In the genomic region with DNA sequence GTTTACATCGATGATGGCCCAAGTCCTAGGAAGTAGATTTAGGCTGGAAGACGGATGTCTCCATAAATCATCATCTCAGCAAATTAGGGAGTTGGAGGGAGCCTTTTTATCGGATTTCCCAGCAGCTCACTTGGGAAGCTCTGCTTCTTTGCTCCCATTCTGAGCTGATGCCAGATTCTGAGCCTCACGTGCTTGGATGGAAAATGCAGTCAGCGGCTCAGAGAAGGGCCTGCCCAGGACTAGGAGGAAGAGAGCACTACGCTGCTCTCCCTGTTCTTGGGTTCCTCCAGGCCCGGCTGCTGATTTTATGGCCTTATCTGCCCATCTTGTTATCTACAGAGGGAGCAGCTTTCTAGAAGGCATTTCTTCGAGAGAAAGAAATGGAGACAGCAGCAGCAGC, we compare ENCODE assay signal across 27 cellular contexts. TPM values are rescaled to one million over a fixed set of nuclear protein-coding genes. Genes with fewer than 3 reads are reported as not detected.
DNase-seq lines count a peak whose midpoint lies in the region; ATAC-seq and TF ChIP-seq lines count a peak whose summit lies in the region.
"Had no signal": no experiment of that assay in that cellular context is flagged by ENCODE, and none has a peak within 500 bp of the region (broad histone marks: within the 10 kb centered on the region; RNA-seq: fewer than 3 reads in every experiment).

No MANE protein-coding gene starts in this region.

- H3K14ac ChIP-seq in mesenchymal stem cell (ENCODE audit: low read length in 2 of 2), result no peak overlapping the region

- H3K23ac ChIP-seq in mesenchymal stem cell (ENCODE audit: low read length in 2 of 2), result no peak overlapping the region

- TF ChIP-seq CTCF in endodermal cell (conservative IDR thresholded peaks at IDR 0.05) (no peak), testis (IDR thresholded peaks at IDR 0.05) (no peak)

- H3K36me3 ChIP-seq in endodermal cell (ENCODE audit: control insufficient read depth, insufficient read depth, low read length) (no peaks in the 10 kb centered on the region), mesenchymal stem cell (ENCODE audit: control insufficient read depth in 1 of 2, insufficient read depth in 2 of 2, low read depth in 1 of 2, low read length in 2 of 2) (no peaks in the 10 kb centered on the region), testis (ENCODE audit: low read depth, missing control alignments) (no peaks in the 10 kb centered on the region)
- H3K36me3 ChIP-seq: heart right ventricle, lower lobe of right lung, pancreas, spleen, tibial artery had no signal

- no peak for ATAC-seq in HG03521 (IDR thresholded peaks at IDR 0.05; ENCODE audit: unreplicated experiment)
- no peak for ATAC-seq in Right ventricle myocardium inferior
- ATAC-seq: activated CD8-positive, alpha-beta memory T cell treated with anti-CD3 and anti-CD28 coated beads, Interleukin-2, amount 10 ng/mL, durations not matched to agents 7 days and 5 days; activated T-cell treated with anti-CD3 and anti-CD28 coated beads, Interleukin-2, amount 50 U/mL, for 72 hours; heart right ventricle; lower lobe of right lung; pancreas; right cardiac atrium; WTC11 had no signal

- peaks cover 11% of the 10 kb centered on the region for H3K4me1 ChIP-seq in endodermal cell (ENCODE audit: control insufficient read depth, insufficient read depth, low read length)
- H3K4me1 ChIP-seq in mesenchymal stem cell (ENCODE audit: control insufficient read depth, insufficient read depth, low read depth, low read length), result no peaks in the 10 kb centered on the region
- H3K4me1 ChIP-seq in testis, result no peaks in the 10 kb centered on the region
- H3K4me1 ChIP-seq: heart right ventricle, lower lobe of right lung, pancreas, spleen, tibial artery had no signal

- H2BK15ac ChIP-seq in mesenchymal stem cell (ENCODE audit: low read depth, poor library complexity, severe bottlenecking), result no peak overlapping the region

- H4K91ac ChIP-seq in mesenchymal stem cell (ENCODE audit: low read length), result no peak overlapping the region

- H4K8ac ChIP-seq in mesenchymal stem cell (ENCODE audit: low read length), result no peak overlapping the region

- H3K18ac ChIP-seq in mesenchymal stem cell (ENCODE audit: low read depth in 1 of 2, low read length in 2 of 2), result no peak overlapping the region

- no peaks in the 10 kb centered on the region for H3K9me3 Mint-ChIP-seq in endodermal cell
- H3K9me3 Mint-ChIP-seq: activated T-cell treated with anti-CD3 and anti-CD28 coated beads, Interleukin-2, amount 50 U/mL, for 72 hours; stimulated activated naive CD8-positive, alpha-beta T cell treated with anti-CD3 and anti-CD28 coated beads, Interleukin-15, Interleukin-2, amounts not matched to agents 100 ng/mL and 50 ng/mL, for 24 hours; WTC11 had no signal

- H3K4ac ChIP-seq in mesenchymal stem cell (ENCODE audit: low read depth in 1 of 2, low read length in 2 of 2), result no peak overlapping the region

- H3K4me3 Mint-ChIP-seq in endodermal cell, result no peak overlapping the region
- H3K4me3 Mint-ChIP-seq: activated CD8-positive, alpha-beta memory T cell treated with anti-CD3 and anti-CD28 coated beads, Interleukin-2, amount 10 ng/mL, durations not matched to agents 7 days and 5 days; activated T-cell treated with anti-CD3 and anti-CD28 coated beads, Interleukin-2, amount 50 U/mL, for 72 hours; stimulated activated naive CD8-positive, alpha-beta T cell treated with anti-CD3 and anti-CD28 coated beads, Interleukin-15, Interleukin-2, amounts not matched to agents 100 ng/mL and 50 ng/mL, for 24 hours; WTC11 had no signal

- WGBS in endodermal cell (ENCODE audit: insufficient coverage in 1 of 2, insufficient read length in 1 of 2), 2 experiments, result 78 to 87% methylated on average over 5 to 8 of the region's 8 CpGs
- WGBS in mesenchymal stem cell, result 29% methylated on average over 7 of the region's 8 CpGs
- whole genome bisulfite sequencing in testis, 2 donors, result 30 to 31% methylated on average over 6 to 8 of the region's 8 CpGs

- no peak overlapping the region for H2BK12ac ChIP-seq in mesenchymal stem cell (ENCODE audit: low read length in 2 of 2)

- no peaks in the 10 kb centered on the region for H3K9me3 ChIP-seq in endodermal cell (ENCODE audit: control insufficient read depth, low read length)
- H3K9me3 ChIP-seq in mesenchymal stem cell (ENCODE audit: control insufficient read depth, low read length), result no peaks in the 10 kb centered on the region
- no peaks in the 10 kb centered on the region for H3K9me3 ChIP-seq in testis
- H3K9me3 ChIP-seq: heart right ventricle, lower lobe of right lung, pancreas, spleen, tibial artery had no signal

- H3K9ac ChIP-seq in endodermal cell (ENCODE audit: extremely low read depth, low read length, poor library complexity, severe bottlenecking) (no peak overlapping the region), mesenchymal stem cell (ENCODE audit: low read length) (peak overlapping the region; percentile 33)

- no peak overlapping the region for H2AK5ac ChIP-seq in mesenchymal stem cell (ENCODE audit: low read length, severe bottlenecking)

- DNase-seq in NCI-H82 (lab: John Stamatoyannopoulos, UW), result peak; percentile 87
- no peak for DNase-seq in endodermal cell
- DNase-seq in mesenchymal stem cell, result no peak
- peak; percentile 56 for DNase-seq in testis
- no peak for DNase-seq in activated CD8-positive, alpha-beta memory T cell treated with anti-CD3 and anti-CD28 coated beads for 24 hours
- DNase-seq in Right ventricle myocardium inferior (ENCODE audit: missing footprints), result no peak
- DNase-seq: activated CD4-positive, alpha-beta T cell treated with anti-CD3 and anti-CD28 coated beads, Interleukin-2, amount 50 U/mL, for 1 hour; activated CD8-positive, alpha-beta memory T cell treated with anti-CD3 and anti-CD28 coated beads, Interleukin-2, amount 10 ng/mL, durations not matched to agents 7 days and 5 days; activated T-cell treated with anti-CD3 and anti-CD28 coated beads, Interleukin-2, amount 50 U/mL, for 72 hours; effector memory CD4-positive, alpha-beta T cell; foreskin melanocyte; heart right ventricle; IMR-90; lower lobe of right lung; NCI-H1694; NCI-H446; NCI-H748 treated with DMSO at 0.1 percent for 48 hours; pancreas; right cardiac atrium; spleen; stimulated activated CD4-positive, alpha-beta T cell treated with anti-CD3 and anti-CD28 coated beads, Interleukin-2, amount 100 ng/mL, for 24 hours; T1000; tibial artery had no signal

- intact Hi-C loops in testis (cut with DNase I; ENCODE audit: low total_unique reads) (no loop called here), Right ventricle myocardium inferior (cut with DNase I) (no loop called here)

- H3K4me1 Mint-ChIP-seq in endodermal cell, result peaks cover 19% of the 10 kb centered on the region
- H3K4me1 Mint-ChIP-seq: activated CD8-positive, alpha-beta memory T cell treated with anti-CD3 and anti-CD28 coated beads, Interleukin-2, amount 10 ng/mL, durations not matched to agents 7 days and 5 days had no signal

- TF ChIP-seq POLR2A in testis (IDR thresholded peaks at IDR 0.05), result no peak

- H3K27me3 ChIP-seq in endodermal cell (ENCODE audit: control insufficient read depth, insufficient read depth, low read length, poor library complexity, severe bottlenecking) (no peaks in the 10 kb centered on the region), mesenchymal stem cell (ENCODE audit: control insufficient read depth in 1 of 2, insufficient read depth in 1 of 2, low read length in 2 of 2) (peaks cover 40 to 63% of the 10 kb centered on the region in 2 experiments), testis (no peaks in the 10 kb centered on the region)
- H3K27me3 ChIP-seq: pancreas had no signal

- H2AFZ ChIP-seq in mesenchymal stem cell (ENCODE audit: low read depth, low read length), result no peak overlapping the region

- H2BK120ac ChIP-seq in mesenchymal stem cell (ENCODE audit: low read depth, low read length), result no peak overlapping the region

- H3K4me3 ChIP-seq in endodermal cell (ENCODE audit: low read length), result no peak overlapping the region
- no peak overlapping the region for H3K4me3 ChIP-seq in mesenchymal stem cell (ENCODE audit: insufficient read depth in 1 of 2, low read depth in 1 of 2, low read length in 2 of 2)
- H3K4me3 ChIP-seq in testis, result no peak overlapping the region
- H3K4me3 ChIP-seq: coronary artery, heart right ventricle, lower lobe of right lung, pancreas, spleen, tibial artery had no signal

- no peaks in the 10 kb centered on the region for H3K27me3 Mint-ChIP-seq in endodermal cell (ENCODE audit: insufficient read depth)
- H3K27me3 Mint-ChIP-seq: stimulated activated naive CD8-positive, alpha-beta T cell treated with anti-CD3 and anti-CD28 coated beads, Interleukin-15, Interleukin-2, amounts not matched to agents 100 ng/mL and 50 ng/mL, for 24 hours had no signal

- H3K79me1 ChIP-seq in mesenchymal stem cell (replicated peaks; ENCODE audit: low read length, poor library complexity, severe bottlenecking), result no peaks in the 10 kb centered on the region

- H2BK5ac ChIP-seq in mesenchymal stem cell (ENCODE audit: low read depth, low read length, poor library complexity, severe bottlenecking), result no peak overlapping the region

- H3K27ac Mint-ChIP-seq in endodermal cell, result no peak overlapping the region
- H3K27ac Mint-ChIP-seq: activated CD8-positive, alpha-beta memory T cell treated with anti-CD3 and anti-CD28 coated beads, Interleukin-2, amount 10 ng/mL, durations not matched to agents 7 days and 5 days; activated T-cell treated with anti-CD3 and anti-CD28 coated beads, Interleukin-2, amount 50 U/mL, for 72 hours; stimulated activated naive CD8-positive, alpha-beta T cell treated with anti-CD3 and anti-CD28 coated beads, Interleukin-15, Interleukin-2, amounts not matched to agents 100 ng/mL and 50 ng/mL, for 24 hours; WTC11 had no signal

- H3K36me3 Mint-ChIP-seq in endodermal cell (ENCODE audit: low read depth), result no peaks in the 10 kb centered on the region
- H3K36me3 Mint-ChIP-seq: activated CD8-positive, alpha-beta memory T cell treated with anti-CD3 and anti-CD28 coated beads, Interleukin-2, amount 10 ng/mL, durations not matched to agents 7 days and 5 days; WTC11 had no signal

- no peak overlapping the region for H3K4me2 ChIP-seq in mesenchymal stem cell (ENCODE audit: low read length, poor library complexity, severe bottlenecking)

- H3K27ac ChIP-seq in endodermal cell (ENCODE audit: low read depth, low read length), result peak overlapping the region; percentile 21
- H3K27ac ChIP-seq in mesenchymal stem cell (ENCODE audit: low read length, poor library complexity, severe bottlenecking), result no peak overlapping the region
- no peak overlapping the region for H3K27ac ChIP-seq in testis
- H3K27ac ChIP-seq: coronary artery, heart right ventricle, lower lobe of right lung, pancreas, spleen, tibial artery had no signal

RNA-seq across cellular contexts. Expression of gene UBIAD1, which starts 42.0 kb away (rescaled TPM):
- 10 to 100 TPM; 12.9 to 15.9 TPM for total RNA-seq in endodermal cell
- polyA plus RNA-seq in endodermal cell (2013, experiment 1 of 2), result 16.4 TPM
- 12.8 TPM for polyA plus RNA-seq in endodermal cell (2013, experiment 2 of 2)
- 6.8 TPM for polyA plus RNA-seq in mesenchymal stem cell (2013, experiment 1 of 2)
- 6.7 TPM for polyA plus RNA-seq in mesenchymal stem cell (2013, experiment 2 of 2)
- total RNA-seq in testis, result 10 to 100 TPM; 29.3 to 32.0 TPM
- 25.8 TPM for polyA plus RNA-seq in testis (ENCODE audit: insufficient read depth, low read depth, low replicate concordance)
- 11.2 TPM for total RNA-seq in Right ventricle myocardium inferior

RNA-seq across cellular contexts. Expression of gene MTOR, which starts 52.6 kb away (rescaled TPM):
- total RNA-seq in endodermal cell (10 to 100 TPM; 69.0 to 78.3 TPM), testis (100 to 1,000 TPM in 1 of 2 donors, 10 to 100 TPM in 1; 83.3 to 108 TPM), Right ventricle myocardium inferior (28.4 TPM)
- polyA plus RNA-seq in endodermal cell (2013, experiment 1 of 2), result 34.6 TPM
- 34.8 TPM for polyA plus RNA-seq in endodermal cell (2013, experiment 2 of 2)
- polyA plus RNA-seq in mesenchymal stem cell (2013, experiment 1 of 2), result 13.8 TPM
- 12.8 TPM for polyA plus RNA-seq in mesenchymal stem cell (2013, experiment 2 of 2)
- polyA plus RNA-seq in testis (ENCODE audit: insufficient read depth, low read depth, low replicate concordance), result 129 TPM

Comparison
In these comparisons a context has a peak if more than half of its experiments do, and no peak if none do; other contexts are left out.
1. DNase-seq: peak in NCI-H82 (single experiment) and testis (single experiment); none in endodermal cell (single experiment), mesenchymal stem cell (single experiment), activated CD8-positive, alpha-beta memory T cell treated with anti-CD3 and anti-CD28 coated beads for 24 hours (single experiment) and Right ventricle myocardium inferior (single experiment).